8 cellular contexts compared by ENCODE assay signal in genomic region chr7:92528188-92528957, GRCh38. TPM values are rescaled to one million over a fixed set of nuclear protein-coding genes. Genes with fewer than 3 reads are reported as not detected.
DNase-seq lines count a peak whose midpoint lies in the region; ATAC-seq and TF ChIP-seq lines count a peak whose summit lies in the region.

PEX1 (minus strand) TSS chr7:92528520; CDS start chr7:92528435, 85 bp downstream.
RBM48 (plus strand) TSS chr7:92528795; CDS start chr7:92528814, 19 bp downstream.

- peaks cover 0 to 10% of the 10 kb centered on the region in 2 donors for H3K4me1 ChIP-seq in breast epithelium
- peaks cover 5 to 16% (median 13%) of the 10 kb centered on the region in 3 donors for H3K4me1 ChIP-seq in skeletal muscle tissue (ENCODE audit: control insufficient read depth in 3 of 3, insufficient read depth in 3 of 3, low read length in 3 of 3)

- H3K36me3 ChIP-seq in breast epithelium: no peaks in the 10 kb centered on the region
- H3K36me3 ChIP-seq in skeletal muscle tissue (ENCODE audit: control insufficient read depth in 3 of 3, insufficient read depth in 3 of 3, low read length in 3 of 3): peaks cover 10 to 29% (median 21%) of the 10 kb centered on the region in 3 donors

- peak; percentile 79 for TF ChIP-seq CTCF in VCaP (conservative IDR thresholded peaks at IDR 0.05)
- no peak for TF ChIP-seq CTCF in breast epithelium (IDR thresholded peaks at IDR 0.05)

- no peaks in the 10 kb centered on the region for H3K27me3 ChIP-seq in breast epithelium
- no peaks in the 10 kb centered on the region for H3K27me3 ChIP-seq in skeletal muscle tissue (ENCODE audit: control insufficient read depth in 3 of 3, insufficient read depth in 3 of 3, low read length in 3 of 3)

- peak; percentile 96 for ATAC-seq in GM18873 (IDR thresholded peaks at IDR 0.05; ENCODE audit: low FRiP score, unreplicated experiment)
- ATAC-seq in HG03139 (IDR thresholded peaks at IDR 0.05; ENCODE audit: unreplicated experiment): peak; percentile 95

- DNase-seq in AG08395 (ENCODE audit: low spot score) (peak; percentile 98), NCI-H2196 treated with DMSO at 0.1 percent for 48 hours (lab: John Stamatoyannopoulos, UW; ENCODE audit: unreplicated experiment) (peak; percentile 100), breast epithelium (ENCODE audit: low spot score in 2 of 2) (peak; percentile 95 to 97)

- H3K9ac ChIP-seq in skeletal muscle tissue (ENCODE audit: low read depth in 1 of 3, low read length in 3 of 3): peak within 1 kb of the TSS; percentile 86 to 91 (median 87)

- H3K27ac ChIP-seq in VCaP (peak within 1 kb of the TSS; percentile 84), breast epithelium (peak within 1 kb of the TSS; percentile 93 to 95), skeletal muscle tissue (ENCODE audit: low read depth, low read length) (peak within 1 kb of the TSS; percentile 88)

- no peaks in the 10 kb centered on the region for H3K9me3 ChIP-seq in breast epithelium
- no peaks in the 10 kb centered on the region for H3K9me3 ChIP-seq in iPS-18c (ENCODE audit: control insufficient read depth, insufficient read depth, low read length)
- no peaks in the 10 kb centered on the region for H3K9me3 ChIP-seq in skeletal muscle tissue (ENCODE audit: control insufficient read depth in 3 of 3, low read length in 3 of 3)

- H3K4me3 ChIP-seq in breast epithelium: peak within 1 kb of the TSS; percentile 67 to 95 (median 87)
- peak within 1 kb of the TSS; percentile 97 for H3K4me3 ChIP-seq in iPS-18c (ENCODE audit: insufficient read depth, low read depth, low read length)
- H3K4me3 ChIP-seq in skeletal muscle tissue (ENCODE audit: low read length in 3 of 3): peak within 1 kb of the TSS; percentile 100

- intact Hi-C loops in breast epithelium (cut with DNase I; ENCODE audit: low total_unique reads): no loop called here

- peak; percentile 41 for TF ChIP-seq POLR2A in breast epithelium (IDR thresholded peaks at IDR 0.05)

RNA-seq across cellular contexts. Expression of gene PEX1, which starts in this region (rescaled TPM):
- total RNA-seq in breast epithelium (10 to 100 TPM; 20.2 to 52.8 (median 34.4) TPM), skeletal muscle tissue (48.5 TPM)

RNA-seq across cellular contexts. Expression of gene RBM48, which starts in this region (rescaled TPM):
- total RNA-seq in breast epithelium: 10 to 100 TPM; 10.8 to 18.7 (median 12.0) TPM
- 11.0 TPM for total RNA-seq in skeletal muscle tissue

Comparison
In these comparisons a context has a peak if more than half of its experiments do, and no peak if none do; other contexts are left out.
1. Peak in every context shown above with its lines: DNase-seq, ATAC-seq, H3K4me3 ChIP-seq and H3K27ac ChIP-seq.